In genomic region chrX:25021132-25021498, GRCh38 we compare ENCODE assay signal across 11 cellular contexts. TPM values are rescaled to one million over a fixed set of nuclear protein-coding genes. Genes with fewer than 3 reads are reported as not detected.
DNase-seq lines count a peak whose midpoint lies in the region; ATAC-seq and TF ChIP-seq lines count a peak whose summit lies in the region.
"Had no signal": no experiment of that assay in that cellular context is flagged by ENCODE, and none has a peak within 500 bp of the region (broad histone marks: within the 10 kb centered on the region; RNA-seq: fewer than 3 reads in every experiment).

No MANE protein-coding gene starts in this region.

- peaks cover 70 to 75% of the 10 kb centered on the region in 2 donors for H3K27me3 Mint-ChIP-seq in CD8-positive, alpha-beta memory T cell
- peaks cover 21% of the 10 kb centered on the region for H3K27me3 Mint-ChIP-seq in memory B cell

- no peaks in the 10 kb centered on the region for H3K9me2 ChIP-seq in SK-N-SH

- no peak overlapping the region for H3K27ac ChIP-seq in CD8-positive, alpha-beta memory T cell (ENCODE audit: low read depth, low read length)
- no peak overlapping the region for H3K27ac ChIP-seq in SK-N-SH (ENCODE audit: low read depth in 2 of 2, low read length in 1 of 2)
- H3K27ac ChIP-seq: ascending aorta had no signal

- no peak overlapping the region for H3K27ac Mint-ChIP-seq in CD8-positive, alpha-beta memory T cell
- no peak overlapping the region for H3K27ac Mint-ChIP-seq in memory B cell

- POLR2A ChIA-PET in CD8-positive, alpha-beta memory T cell (lab: Charles Lee): no interaction called here
- POLR2A ChIA-PET in SK-N-SH (lab: Yijun Ruan, JAX): no interaction called here

- no peak overlapping the region for H2AFZ ChIP-seq in SK-N-SH (ENCODE audit: low read depth)

- H3K36me3 Mint-ChIP-seq in CD8-positive, alpha-beta memory T cell: no peaks in the 10 kb centered on the region
- H3K36me3 Mint-ChIP-seq in memory B cell: no peaks in the 10 kb centered on the region

- H3K9ac ChIP-seq in SK-N-SH: no peak overlapping the region

- no peaks in the 10 kb centered on the region for H3F3A ChIP-seq in SK-N-SH (replicated peaks; ENCODE audit: insufficient read depth)

- peaks cover 24% of the 10 kb centered on the region for H3K27me3 ChIP-seq in CD8-positive, alpha-beta memory T cell (ENCODE audit: insufficient read depth, low read length, poor library complexity, severe bottlenecking)
- H3K27me3 ChIP-seq in HAP-1 (ENCODE audit: low read depth) (peaks cover 8% of the 10 kb centered on the region), SK-N-SH (ENCODE audit: insufficient read depth) (peaks cover 76% of the 10 kb centered on the region)

- no peaks in the 10 kb centered on the region for H3K4me1 ChIP-seq in CD8-positive, alpha-beta memory T cell (ENCODE audit: insufficient read depth, low read length)
- H3K4me1 ChIP-seq in HAP-1: peaks cover 46% of the 10 kb centered on the region
- H3K4me1 ChIP-seq in SK-N-SH (ENCODE audit: control insufficient read depth in 1 of 2, insufficient read depth in 2 of 2, low read depth in 1 of 2, low read length in 1 of 2): peaks cover 0 to 9% of the 10 kb centered on the region in 2 experiments; a peak in 1 of 4 replicates
- peaks cover 6% of the 10 kb centered on the region for H3K4me1 ChIP-seq in mucosa of descending colon (ENCODE audit: low read depth)

- no peak for DNase-seq in CD8-positive, alpha-beta memory T cell
- DNase-seq in HAP-1 (ENCODE audit: low spot score in 2 of 2) (peak; percentile 45 to 75), SK-N-SH (peak; percentile 39), memory B cell (ENCODE audit: low spot score in 2 of 2) (no peak), T-helper 9 cell (no peak), hippocampal formation (lab: John Stamatoyannopoulos, UW) (no peak), mucosa of descending colon (no peak), NCI-H446 treated with DMSO at 0.1 percent for 48 hours (lab: John Stamatoyannopoulos, UW) (no peak)

- peak overlapping the region; percentile 29 for H3K4me3 ChIP-seq in CD8-positive, alpha-beta memory T cell (ENCODE audit: low read length)
- H3K4me3 ChIP-seq in HAP-1 (peak overlapping the region; percentile 42), SK-N-SH (ENCODE audit: low read depth in 2 of 2, low read length in 1 of 2) (peak overlapping the region; percentile 28 to 39), mucosa of descending colon (no peak overlapping the region)
- H3K4me3 ChIP-seq: ascending aorta had no signal

- no peaks in the 10 kb centered on the region for H4K20me1 ChIP-seq in SK-N-SH (ENCODE audit: insufficient read depth)

- peak overlapping the region; percentile 61 for H3K4me2 ChIP-seq in SK-N-SH

- no peaks in the 10 kb centered on the region for H3K79me2 ChIP-seq in SK-N-SH (ENCODE audit: insufficient read depth)

- CTCF ChIA-PET in CD8-positive, alpha-beta memory T cell (lab: Charles Lee): interaction anchor here (1.0 to 1.7 kb wide), 3 partner anchors 8 to 123 kb away, joined by 3 to 5 read pairs (median 5); no protein-coding TSS in a partner anchor
- CTCF ChIA-PET in SK-N-SH (lab: Yijun Ruan, JAX): interaction anchor here (0.7 to 2.7 kb wide), 18 partner anchors 8 to 273 kb away, joined by 3 to 32 read pairs (median 4); no protein-coding TSS in a partner anchor

- WGBS in SK-N-SH (ENCODE audit: low lambda C conversion rate): 37% methylated on average over 16 of the region's 16 CpGs

- TF ChIP-seq CTCF in SK-N-SH (IDR thresholded peaks at IDR 0.05): no peak
- no peak for TF ChIP-seq CTCF in mucosa of descending colon (IDR thresholded peaks at IDR 0.05)

- H3K4me3 Mint-ChIP-seq in CD8-positive, alpha-beta memory T cell: peak overlapping the region in 6 of 7 donors; percentile 11 to 78 (median 56)
- peak overlapping the region; percentile 44 for H3K4me3 Mint-ChIP-seq in memory B cell

- no peak for TF ChIP-seq RAD21 in SK-N-SH (IDR thresholded peaks at IDR 0.05; ENCODE audit: low read length)

- peaks cover 0 to 13% (median 5%) of the 10 kb centered on the region in 5 donors for H3K9me3 Mint-ChIP-seq in CD8-positive, alpha-beta memory T cell
- H3K9me3 Mint-ChIP-seq in memory B cell: no peaks in the 10 kb centered on the region

- H3K9me3 ChIP-seq in CD8-positive, alpha-beta memory T cell (ENCODE audit: low read length): no peaks in the 10 kb centered on the region
- no peaks in the 10 kb centered on the region for H3K9me3 ChIP-seq in HAP-1
- H3K9me3 ChIP-seq in SK-N-SH: no peaks in the 10 kb centered on the region
- no peaks in the 10 kb centered on the region for H3K9me3 ChIP-seq in mucosa of descending colon
- H3K9me3 ChIP-seq: ascending aorta had no signal

- ATAC-seq in memory B cell (ENCODE audit: low read depth) (no peak), mucosa of descending colon (no peak)

- no peak for TF ChIP-seq EP300 in SK-N-SH (IDR thresholded peaks at IDR 0.05; ENCODE audit: borderline replicate concordance in 1 of 2, low read depth in 1 of 2, low read length in 1 of 2)

- intact Hi-C loops in mucosa of descending colon (cut with DNase I, micrococcal nuclease): no loop called here

- H3K4me1 Mint-ChIP-seq in CD8-positive, alpha-beta memory T cell: peaks cover 22 to 45% (median 41%) of the 10 kb centered on the region in 3 donors
- peaks cover 14% of the 10 kb centered on the region for H3K4me1 Mint-ChIP-seq in memory B cell

- in situ Hi-C loops in HAP-1 (cut with MboI; ENCODE audit: low sequenced_read_pairs): no loop called here

- H3K36me3 ChIP-seq in CD8-positive, alpha-beta memory T cell (ENCODE audit: insufficient read depth, low read length): no peaks in the 10 kb centered on the region
- H3K36me3 ChIP-seq in HAP-1 (replicated peaks) (no peaks in the 10 kb centered on the region), SK-N-SH (replicated peaks in 1 of 2; ENCODE audit: control insufficient read depth in 1 of 2, insufficient read depth in 2 of 2, low read length in 1 of 2) (no peaks in the 10 kb centered on the region), mucosa of descending colon (ENCODE audit: low read depth) (no peaks in the 10 kb centered on the region)
- H3K36me3 ChIP-seq: ascending aorta had no signal

TF ChIP-seq in SK-N-SH, 30 proteins besides CTCF, POLR2A, EP300 and RAD21:
- TF ChIP-seq IRF3 (IDR thresholded peaks at IDR 0.05; ENCODE audit: low read depth, low read length): no peak
- TF ChIP-seq ELF1 (IDR thresholded peaks at IDR 0.05): no peak
- TF ChIP-seq SIN3A (IDR thresholded peaks at IDR 0.05; ENCODE audit: borderline replicate concordance, low read depth, low read length): no peak
- no peak for TF ChIP-seq PBX3 (IDR thresholded peaks at IDR 0.05)
- TF ChIP-seq GATA2 (CRISPR knock-in tag; IDR thresholded peaks at IDR 0.05): no peak
- no peak for TF ChIP-seq RXRA (IDR thresholded peaks at IDR 0.05; ENCODE audit: borderline replicate concordance, low read depth)

RNA-seq across cellular contexts. Expression of gene ARX, which starts 5.3 kb away (rescaled TPM):
- not detected for total RNA-seq in CD8-positive, alpha-beta memory T cell
- not detected for polyA plus RNA-seq in CD8-positive, alpha-beta memory T cell
- polyA plus RNA-seq in SK-N-SH (2012; rRNA removed): not detected in 2 replicates
- polyA plus RNA-seq in SK-N-SH (2012; cell fraction: cytosol; rRNA removed): not detected in 2 replicates
- not detected in 2 replicates for polyA plus RNA-seq in SK-N-SH (2012; cell fraction: nucleus; rRNA removed)
- total RNA-seq in mucosa of descending colon: 1 to 10 TPM in 1 of 3 donors, under 1 TPM in 2; 0.13 to 1.0 (median 0.63) TPM
- total RNA-seq: ascending aorta, kidney epithelial cell, RPMI7951 had no signal

Comparison
In these comparisons a context has a peak if more than half of its experiments do, and no peak if none do; other contexts are left out.
1. DNase-seq: peak in HAP-1 (2 of 2) and SK-N-SH (single experiment); none in CD8-positive, alpha-beta memory T cell (0 of 5), memory B cell (0 of 2), T-helper 9 cell (single experiment), hippocampal formation (0 of 2), mucosa of descending colon (0 of 3) and NCI-H446 treated with DMSO at 0.1 percent for 48 hours (single experiment).